16 cellular contexts compared by ENCODE assay signal in the genomic region with DNA sequence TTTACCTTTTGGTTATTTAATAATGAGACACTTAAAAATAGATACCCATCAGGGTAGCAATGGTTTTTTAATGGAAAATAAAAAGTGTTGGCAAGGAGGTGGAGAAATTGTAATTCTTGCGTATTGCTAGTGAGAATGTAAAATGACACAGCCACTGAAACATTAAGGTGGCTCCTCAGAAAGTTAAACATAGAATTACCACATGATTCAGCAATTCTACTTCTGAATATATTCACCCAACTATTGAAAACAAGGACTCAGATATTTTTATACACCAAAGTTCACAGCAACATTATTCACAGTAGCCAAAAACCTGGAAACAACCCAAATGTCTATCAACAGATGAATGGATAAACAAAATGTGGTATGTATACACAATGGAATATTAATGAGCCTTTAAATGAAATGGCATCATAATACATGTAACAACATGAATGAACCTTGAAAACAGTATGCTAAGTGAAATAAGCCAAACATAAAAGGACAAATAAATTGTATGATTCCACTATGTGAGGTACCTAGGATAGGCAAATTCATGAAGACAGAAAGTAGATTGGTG.
DNase-seq lines count a peak whose midpoint lies in the region; ATAC-seq and TF ChIP-seq lines count a peak whose summit lies in the region.
"Had no signal": no experiment of that assay in that cellular context is flagged by ENCODE, and none has a peak within 500 bp of the region (broad histone marks: within the 10 kb centered on the region; RNA-seq: fewer than 3 reads in every experiment).

No MANE protein-coding gene starts in this region.

- ATAC-seq in heart right ventricle: no peak
- ATAC-seq: GM23338 had no signal

- no peak overlapping the region for H3K4me3 ChIP-seq in left ventricle myocardium inferior
- no peak overlapping the region for H3K4me3 ChIP-seq in heart right ventricle
- H3K4me3 ChIP-seq in osteoblast (ENCODE audit: insufficient read depth, low read length): no peak overlapping the region
- H3K4me3 ChIP-seq: BLaER1, GM23338 had no signal

- TF ChIP-seq CTCF in left ventricle myocardium inferior (IDR thresholded peaks at IDR 0.05; ENCODE audit: borderline replicate concordance) (no peak), heart right ventricle (IDR thresholded peaks at IDR 0.05) (no peak), chondrocyte (IDR thresholded peaks at IDR 0.05) (no peak), osteoblast (IDR thresholded peaks at IDR 0.05; ENCODE audit: extremely low read depth, low read depth, low read length) (no peak), mesothelial cell of epicardium (IDR thresholded peaks at IDR 0.05; ENCODE audit: unreplicated experiment) (no peak)

- H3K4me1 ChIP-seq in left ventricle myocardium inferior (peaks cover 17% of the 10 kb centered on the region), heart right ventricle (peaks cover 0 to 21% (median 5%) of the 10 kb centered on the region in 9 donors), osteoblast (ENCODE audit: insufficient read depth, low read length) (peaks cover 7% of the 10 kb centered on the region)
- H3K4me1 ChIP-seq: BLaER1 had no signal

- H3K36me3 Mint-ChIP-seq in chondrocyte (ENCODE audit: low read depth) (peaks cover 3% of the 10 kb centered on the region), mesothelial cell of epicardium (no peaks in the 10 kb centered on the region)
- H3K36me3 Mint-ChIP-seq: CD14-positive monocyte; CD4-positive, alpha-beta memory T cell had no signal

- H3K4me1 Mint-ChIP-seq in chondrocyte (ENCODE audit: low read depth): peaks cover 33% of the 10 kb centered on the region
- no peaks in the 10 kb centered on the region for H3K4me1 Mint-ChIP-seq in mesothelial cell of epicardium
- H3K4me1 Mint-ChIP-seq: CD14-positive monocyte; CD4-positive, alpha-beta memory T cell; GM23338 had no signal

- H3K27ac ChIP-seq in left ventricle myocardium inferior (replicated peaks): peak overlapping the region; percentile 60
- peak overlapping the region in 5 of 10 donors; percentile 6 to 39 (median 25) for H3K27ac ChIP-seq in heart right ventricle
- H3K27ac ChIP-seq in osteoblast (ENCODE audit: low read depth, low read length): no peak overlapping the region
- H3K27ac ChIP-seq: 22Rv1, BLaER1 had no signal

- H3K79me2 ChIP-seq in osteoblast (ENCODE audit: insufficient read depth, low read length): no peaks in the 10 kb centered on the region

- H3K4me3 Mint-ChIP-seq in chondrocyte (ENCODE audit: unreplicated experiment) (no peak overlapping the region), mesothelial cell of epicardium (no peak overlapping the region)
- H3K4me3 Mint-ChIP-seq: CD14-positive monocyte; CD4-positive, alpha-beta memory T cell; GM23338 had no signal

- H2AFZ ChIP-seq in osteoblast (ENCODE audit: low read length): peak overlapping the region; percentile 15
- H2AFZ ChIP-seq: GM23338 had no signal

- peak overlapping the region; percentile 37 for H3K27ac Mint-ChIP-seq in chondrocyte (ENCODE audit: unreplicated experiment)
- H3K27ac Mint-ChIP-seq in mesothelial cell of epicardium: no peak overlapping the region
- H3K27ac Mint-ChIP-seq: CD14-positive monocyte; CD4-positive, alpha-beta memory T cell; GM23338 had no signal

- intact Hi-C loops in left ventricle myocardium inferior (cut with micrococcal nuclease) (no loop called here), heart right ventricle (cut with DNase I) (no loop called here)

- no peak overlapping the region for H3K4me2 ChIP-seq in osteoblast (ENCODE audit: insufficient read depth, low read length)
- H3K4me2 ChIP-seq: BLaER1, GM23338 had no signal

- no peaks in the 10 kb centered on the region for H4K20me1 ChIP-seq in osteoblast (ENCODE audit: insufficient read depth, low read length)
- H4K20me1 ChIP-seq: BLaER1 had no signal

- H3K9me3 Mint-ChIP-seq in chondrocyte (ENCODE audit: low read depth): peaks cover 5% of the 10 kb centered on the region
- no peaks in the 10 kb centered on the region for H3K9me3 Mint-ChIP-seq in mesothelial cell of epicardium
- H3K9me3 Mint-ChIP-seq: GM23338 had no signal

- WGBS in heart right ventricle, 2 donors: 84 to 87% methylated on average over 1 of the region's 1 CpG

- DNase-seq in left ventricle myocardium inferior (no peak), heart right ventricle (no peak), chondrocyte (ENCODE audit: low spot score) (no peak), osteoblast (ENCODE audit: insufficient read length, low spot score, missing footprints) (no peak), activated gamma-delta T cell (lab: John Stamatoyannopoulos, UW) (no peak), OCI-M2 (lab: John Stamatoyannopoulos, UW; ENCODE audit: unreplicated experiment) (no peak), mesothelial cell of epicardium (ENCODE audit: low spot score in 2 of 2, unreplicated experiment in 2 of 2) (no peak)
- DNase-seq: CD4-positive, alpha-beta memory T cell; DMS53; DND-41; EL; HCEC 1CT had no signal

- H3K9me3 ChIP-seq in left ventricle myocardium inferior (replicated peaks): no peaks in the 10 kb centered on the region
- no peaks in the 10 kb centered on the region for H3K9me3 ChIP-seq in heart right ventricle
- no peaks in the 10 kb centered on the region for H3K9me3 ChIP-seq in osteoblast (ENCODE audit: low read depth, low read length)
- H3K9me3 ChIP-seq: BLaER1 had no signal

- H3K36me3 ChIP-seq in left ventricle myocardium inferior (no peaks in the 10 kb centered on the region), heart right ventricle (no peaks in the 10 kb centered on the region), osteoblast (ENCODE audit: insufficient read depth, low read length) (no peaks in the 10 kb centered on the region)
- H3K36me3 ChIP-seq: BLaER1 had no signal

- no peaks in the 10 kb centered on the region for H3K27me3 ChIP-seq in left ventricle myocardium inferior (ENCODE audit: low read depth)
- H3K27me3 ChIP-seq in heart right ventricle: no peaks in the 10 kb centered on the region
- H3K27me3 ChIP-seq in osteoblast (ENCODE audit: insufficient read depth, low read length): no peaks in the 10 kb centered on the region
- H3K27me3 ChIP-seq: BLaER1 had no signal

- H3K27me3 Mint-ChIP-seq in chondrocyte (ENCODE audit: low read depth) (no peaks in the 10 kb centered on the region), mesothelial cell of epicardium (ENCODE audit: low read depth) (peaks cover 21% of the 10 kb centered on the region)
